16 cellular contexts compared by ENCODE assay signal in genomic region chr19:5966941-5967340, GRCh38. TPM values are rescaled to one million over a fixed set of nuclear protein-coding genes. Genes with fewer than 3 reads are reported as not detected.
DNase-seq lines count a peak whose midpoint lies in the region; ATAC-seq and TF ChIP-seq lines count a peak whose summit lies in the region.
"Had no signal": no experiment of that assay in that cellular context is flagged by ENCODE, and none has a peak within 500 bp of the region (broad histone marks: within the 10 kb centered on the region; RNA-seq: fewer than 3 reads in every experiment).

No MANE protein-coding gene starts in this region.

- peaks cover 99% of the 10 kb centered on the region for H4K20me1 ChIP-seq in BLaER1
- H4K20me1 ChIP-seq in GM23248 (ENCODE audit: insufficient read depth), result peaks cover 7% of the 10 kb centered on the region; the same call in 1 of the 2 replicates

- DNase-seq in GM23248, result no peak
- DNase-seq in nephron progenitor cell, result no peak
- DNase-seq in dedifferentiated amniotic fluid mesenchymal stem cell (ENCODE audit: extremely low spot score), result no peak
- DNase-seq: activated CD4-positive, alpha-beta T cell treated with anti-CD3 and anti-CD28 coated beads for 48 hours; activated gamma-delta T cell treated with Interleukin-2 at 50 U/mL for 16 hours; EL; NCI-H1436 treated with DMSO at 0.1 percent for 48 hours; NCI-H524; stimulated activated CD4-positive, alpha-beta T cell treated with anti-CD3 and anti-CD28 coated beads, Interleukin-2, amount 100 ng/mL, for 24 hours had no signal

- H3K27me3 ChIP-seq in BLaER1 (no peaks in the 10 kb centered on the region), GM23248 (replicated peaks; ENCODE audit: insufficient read depth) (no peaks in the 10 kb centered on the region), gastroesophageal sphincter (no peaks in the 10 kb centered on the region)

- H3K4me2 ChIP-seq in BLaER1, result peak overlapping the region; percentile 84
- peak overlapping the region; percentile 80 for H3K4me2 ChIP-seq in GM23248 (ENCODE audit: unreplicated experiment)

- H3K79me2 ChIP-seq in GM23248 (ENCODE audit: insufficient read depth), result peaks cover 100% of the 10 kb centered on the region

- no peak for TF ChIP-seq CTCF in gastroesophageal sphincter (IDR thresholded peaks at IDR 0.05)
- no peak for TF ChIP-seq CTCF in nephron progenitor cell (IDR thresholded peaks at IDR 0.05)

- H3K27ac ChIP-seq in BLaER1 (peak overlapping the region; percentile 61), GM23248 (peak overlapping the region; percentile 74), gastroesophageal sphincter (peak overlapping the region; percentile 60 to 89 (median 84))

- H3K4me1 Mint-ChIP-seq in nephron progenitor cell, result peaks cover 77% of the 10 kb centered on the region

- H3K9ac ChIP-seq in BLaER1 (peak overlapping the region; percentile 45; the same call in 1 of the 2 replicates), GM23248 (peak overlapping the region; percentile 50)

- no peaks in the 10 kb centered on the region for H3K27me3 Mint-ChIP-seq in nephron progenitor cell (ENCODE audit: low read depth, poor library complexity)

- H3K9me3 ChIP-seq in BLaER1 (no peaks in the 10 kb centered on the region), GM23248 (ENCODE audit: low read depth) (no peaks in the 10 kb centered on the region), gastroesophageal sphincter (no peaks in the 10 kb centered on the region)

- TF ChIP-seq EP300 in gastroesophageal sphincter (IDR thresholded peaks at IDR 0.05), result no peak

- in situ Hi-C loops in GM23248 (cut with MboI), result no loop called here

- ATAC-seq in gastroesophageal sphincter (no peak), HG02623 (IDR thresholded peaks at IDR 0.05; ENCODE audit: unreplicated experiment) (no peak), GM18909 (IDR thresholded peaks at IDR 0.05; ENCODE audit: poor library complexity, unreplicated experiment) (no peak), HG03135 (IDR thresholded peaks at IDR 0.05; ENCODE audit: unreplicated experiment) (no peak)
- ATAC-seq: K562 had no signal

- H3K36me3 ChIP-seq in BLaER1, result peaks cover 51% of the 10 kb centered on the region
- H3K36me3 ChIP-seq in GM23248 (ENCODE audit: low read depth), result no peaks in the 10 kb centered on the region
- no peaks in the 10 kb centered on the region for H3K36me3 ChIP-seq in gastroesophageal sphincter

- H3K9me2 ChIP-seq in GM23248 (ENCODE audit: insufficient read depth), result no peaks in the 10 kb centered on the region

- 85 to 88% methylated on average over 9 of the region's 9 CpGs for WGBS in GM23248 (ENCODE audit: low coverage in 1 of 2, low lambda C conversion rate in 2 of 2, missing lambda C conversion rate in 2 of 2), 2 experiments
- WGBS in gastroesophageal sphincter (ENCODE audit: low coverage in 1 of 2), 2 donors, result 38 to 43% methylated on average over 6 to 9 of the region's 9 CpGs

- peak overlapping the region; percentile 53 for H3K27ac Mint-ChIP-seq in nephron progenitor cell

- H3K36me3 Mint-ChIP-seq in nephron progenitor cell (ENCODE audit: low read depth), result no peaks in the 10 kb centered on the region

- no peak overlapping the region for H3K4me3 Mint-ChIP-seq in nephron progenitor cell
- H3K4me3 Mint-ChIP-seq: T-helper 1 cell treated with Interleukin-12 subunit alpha and Interleukin-12 subunit beta and Interleukin-4 antibody, amounts not matched to agents 30 μg/mL and 1 μg/mL, for 36 hours had no signal

- H3F3A ChIP-seq in GM23248 (ENCODE audit: insufficient read depth), result peaks cover 20% of the 10 kb centered on the region

- H3K9me3 Mint-ChIP-seq in nephron progenitor cell, result no peaks in the 10 kb centered on the region
- H3K9me3 Mint-ChIP-seq: T-helper 1 cell treated with Interleukin-12 subunit alpha and Interleukin-12 subunit beta and Interleukin-4 antibody, amounts not matched to agents 30 μg/mL and 1 μg/mL, for 36 hours had no signal

- H3K4me3 ChIP-seq in BLaER1, result no peak overlapping the region
- H3K4me3 ChIP-seq in GM23248, result peak overlapping the region; percentile 50; the same call in 1 of the 2 replicates
- no peak overlapping the region for H3K4me3 ChIP-seq in gastroesophageal sphincter
- H3K4me3 ChIP-seq: K562 had no signal

- TF ChIP-seq POLR2A in gastroesophageal sphincter (IDR thresholded peaks at IDR 0.05), result no peak

- no peak overlapping the region for H2AFZ ChIP-seq in GM23248

- H3K4me1 ChIP-seq in BLaER1, result peaks cover 98% of the 10 kb centered on the region
- H3K4me1 ChIP-seq in GM23248 (ENCODE audit: insufficient read depth), result peaks cover 36% of the 10 kb centered on the region
- peaks cover 17 to 100% (median 70%) of the 10 kb centered on the region in 3 donors for H3K4me1 ChIP-seq in gastroesophageal sphincter

RNA-seq across cellular contexts. Expression of gene RANBP3, which starts 11.0 kb away (rescaled TPM):
- 41.8 and 53.5 TPM in 2 replicates for total RNA-seq in GM23248 (2014; rRNA removed; shearing (Covaris generic))
- polyA plus RNA-seq in GM23248 (2016; fragmentation: Nextera tagmentation; extraction: Ambion mirVana), result 50.0 and 51.7 TPM in 2 replicates
- total RNA-seq in gastroesophageal sphincter, result 100 to 1,000 TPM in 2 of 4 donors, 10 to 100 TPM in 2; 87.0 to 125 (median 104) TPM

RNA-seq across cellular contexts. Expression of gene CAPS, which starts 52.9 kb away (rescaled TPM):
- 5.1 and 16.1 TPM in 2 replicates for total RNA-seq in GM23248 (2014; rRNA removed; shearing (Covaris generic))
- 6.7 and 7.0 TPM in 2 replicates for polyA plus RNA-seq in GM23248 (2016; fragmentation: Nextera tagmentation; extraction: Ambion mirVana)
- 10 to 100 TPM in 3 of 4 donors, 1 to 10 TPM in 1; 10.0 to 19.6 (median 15.2) TPM for total RNA-seq in gastroesophageal sphincter
